8 cellular contexts compared by ENCODE assay signal in genomic region chr19:11558881-11559828, GRCh38.
DNase-seq lines count a peak whose midpoint lies in the region; ATAC-seq lines count a peak whose summit lies in the region.

Gene ELOF1 (minus strand): TSS chr19:11559230. CDS start chr19:11554347, 4,883 bp downstream.

- peak within 1 kb of the TSS; percentile 94 for H3K4me3 Mint-ChIP-seq in central memory CD8-positive, alpha-beta T cell

- H3K27ac Mint-ChIP-seq in central memory CD8-positive, alpha-beta T cell (ENCODE audit: low read depth): peak within 1 kb of the TSS; percentile 93

- DNase-seq in AG08395 (ENCODE audit: low spot score) (peak; percentile 100), NCI-H446 (lab: John Stamatoyannopoulos, UW) (peak; percentile 98 to 99), iris pigment epithelial cell (ENCODE audit: low read depth) (peak; percentile 98)
- DNase-seq in activated CD4-positive, CD25-positive, alpha-beta regulatory T cell treated with anti-CD3 and anti-CD28 coated beads, Interleukin-2, amount 50 U/mL, for 16 hours (ENCODE audit: low read depth, low spot score): peak; percentile 96
- peak; percentile 86 to 91 for DNase-seq in central memory CD8-positive, alpha-beta T cell (ENCODE audit: low spot score in 2 of 2)
- DNase-seq in stimulated activated CD4-positive, alpha-beta T cell treated with anti-CD3 and anti-CD28 coated beads, Interleukin-12 subunit alpha, Interleukin-12 subunit beta, amount 100 ng/mL, for 24 hours (ENCODE audit: low read depth in 2 of 2): peak; percentile 94 to 95

- H3K27me3 Mint-ChIP-seq in central memory CD8-positive, alpha-beta T cell: no peaks in the 10 kb centered on the region

- peaks cover 44% of the 10 kb centered on the region for H3K4me1 Mint-ChIP-seq in central memory CD8-positive, alpha-beta T cell

- no peaks in the 10 kb centered on the region for H3K9me3 Mint-ChIP-seq in central memory CD8-positive, alpha-beta T cell

- ATAC-seq in GM18909 (IDR thresholded peaks at IDR 0.05; ENCODE audit: poor library complexity, unreplicated experiment): peak; percentile 85
- ATAC-seq in HG03280 (IDR thresholded peaks at IDR 0.05; ENCODE audit: unreplicated experiment): peak; percentile 86
- ATAC-seq in central memory CD8-positive, alpha-beta T cell (replicated peaks; ENCODE audit: extremely low read depth, poor library complexity, severe bottlenecking): peak; percentile 95

- peaks cover 11% of the 10 kb centered on the region for H3K36me3 Mint-ChIP-seq in central memory CD8-positive, alpha-beta T cell (ENCODE audit: insufficient read depth)

Comparison
In these comparisons a context has a peak if more than half of its experiments do, and no peak if none do; other contexts are left out.
1. Peak in every context shown above with its lines: DNase-seq and ATAC-seq.